9 cellular contexts compared by ENCODE assay signal in genomic region chr2:94870392-94871225, GRCh38. TPM values are rescaled to one million over a fixed set of nuclear protein-coding genes. Genes with fewer than 3 reads are reported as not detected.
A peak's percentile ranks its signal among the peaks of the same experiment; 100 is the strongest.
DNase-seq lines count a peak whose midpoint lies in the region; ATAC-seq and TF ChIP-seq lines count a peak whose summit lies in the region.
"Had no signal": no experiment of that assay in that cellular context is flagged by ENCODE, and none has a peak within 500 bp of the region (broad histone marks: within the 10 kb centered on the region; RNA-seq: fewer than 3 reads in every experiment).

No MANE protein-coding gene starts in this region.

- H3K36me3 Mint-ChIP-seq in GM23338 (ENCODE audit: low read depth) = no peaks in the 10 kb centered on the region

- H3K36me3 ChIP-seq in GM23338 (ENCODE audit: insufficient read depth) = no peaks in the 10 kb centered on the region

- H3K27ac Mint-ChIP-seq in GM23338 = no peak overlapping the region

- no peaks in the 10 kb centered on the region for H3F3A ChIP-seq in GM23338 (replicated peaks; ENCODE audit: low read depth)

- H3K4me1 Mint-ChIP-seq in GM23338 = peaks cover 3% of the 10 kb centered on the region; the same call in 2 of the 3 replicates

- peak; percentile 58 to 82 for TF ChIP-seq CTCF in GM23338 (conservative IDR thresholded peaks at IDR 0.05; ENCODE audit: low read depth in 2 of 2)

- peaks cover 40% of the 10 kb centered on the region for H3K27me3 Mint-ChIP-seq in GM23338 (ENCODE audit: insufficient read depth, low read depth, poor library complexity)

- H3K4me3 ChIP-seq in GM23338 = peak overlapping the region; percentile 23; the same call in 1 of the 2 replicates
- H3K4me3 ChIP-seq: skin epidermis had no signal

- peak overlapping the region; percentile 73 for H3K4me3 Mint-ChIP-seq in GM23338

- no peaks in the 10 kb centered on the region for H3K9me2 ChIP-seq in GM23338 (ENCODE audit: insufficient read depth)

- peak; percentile 47 for DNase-seq in D341Med (ENCODE audit: low spot score)
- DNase-seq in GM23338 (ENCODE audit: low spot score) = peak; percentile 77
- peak; percentile 45 to 58 for DNase-seq in activated CD4-positive, alpha-beta T cell treated with anti-CD3 and anti-CD28 coated beads, Interleukin-2, amount 50 U/mL, for 48 hours
- DNase-seq in kidney tubule cell (ENCODE audit: low spot score) = peak; percentile 29
- no peak for DNase-seq in NCI-H1105 (lab: John Stamatoyannopoulos, UW)
- no peak for DNase-seq in NCI-H2107 (lab: John Stamatoyannopoulos, UW)
- DNase-seq in A172 (ENCODE audit: low spot score) = no peak
- no peak for DNase-seq in cerebellar nuclear complex (lab: John Stamatoyannopoulos, UW)

- peaks cover under 1% of the 10 kb centered on the region; the same call in 1 of the 3 replicates for H3K9me3 Mint-ChIP-seq in GM23338

- H3K27ac ChIP-seq in GM23338 (ENCODE audit: low read depth) = no peak overlapping the region
- H3K27ac ChIP-seq: skin epidermis had no signal

- no peaks in the 10 kb centered on the region for H4K20me1 ChIP-seq in GM23338 (replicated peaks; ENCODE audit: insufficient read depth)

- H3K27me3 ChIP-seq in GM23338 (ENCODE audit: insufficient read depth) = peaks cover 79% of the 10 kb centered on the region

- no peaks in the 10 kb centered on the region for H3K79me2 ChIP-seq in GM23338 (replicated peaks; ENCODE audit: insufficient read depth)

- no peaks in the 10 kb centered on the region for H3K4me1 ChIP-seq in GM23338 (ENCODE audit: insufficient read depth)

- peak; percentile 10 for ATAC-seq in GM23338

- no peak overlapping the region for H2AFZ ChIP-seq in GM23338

- peak overlapping the region; percentile 73 for H3K4me2 ChIP-seq in GM23338

TF ChIP-seq in GM23338, 12 proteins besides CTCF, POLR2A, EP300 and RAD21:
- TF ChIP-seq ZNF114 (CRISPR knock-in tag; IDR thresholded peaks at IDR 0.05) (no peak), JUNB (IDR thresholded peaks at IDR 0.05; ENCODE audit: unreplicated experiment) (no peak), ZNF331 (CRISPR knock-in tag; IDR thresholded peaks at IDR 0.05; ENCODE audit: low read depth) (no peak), ETS1 (IDR thresholded peaks at IDR 0.05) (no peak), EZH2phosphoT487 (IDR thresholded peaks at IDR 0.05; ENCODE audit: unreplicated experiment) (no peak), NANOG (IDR thresholded peaks at IDR 0.05; ENCODE audit: borderline replicate concordance) (no peak)
- TF ChIP-seq, protein P1, sequence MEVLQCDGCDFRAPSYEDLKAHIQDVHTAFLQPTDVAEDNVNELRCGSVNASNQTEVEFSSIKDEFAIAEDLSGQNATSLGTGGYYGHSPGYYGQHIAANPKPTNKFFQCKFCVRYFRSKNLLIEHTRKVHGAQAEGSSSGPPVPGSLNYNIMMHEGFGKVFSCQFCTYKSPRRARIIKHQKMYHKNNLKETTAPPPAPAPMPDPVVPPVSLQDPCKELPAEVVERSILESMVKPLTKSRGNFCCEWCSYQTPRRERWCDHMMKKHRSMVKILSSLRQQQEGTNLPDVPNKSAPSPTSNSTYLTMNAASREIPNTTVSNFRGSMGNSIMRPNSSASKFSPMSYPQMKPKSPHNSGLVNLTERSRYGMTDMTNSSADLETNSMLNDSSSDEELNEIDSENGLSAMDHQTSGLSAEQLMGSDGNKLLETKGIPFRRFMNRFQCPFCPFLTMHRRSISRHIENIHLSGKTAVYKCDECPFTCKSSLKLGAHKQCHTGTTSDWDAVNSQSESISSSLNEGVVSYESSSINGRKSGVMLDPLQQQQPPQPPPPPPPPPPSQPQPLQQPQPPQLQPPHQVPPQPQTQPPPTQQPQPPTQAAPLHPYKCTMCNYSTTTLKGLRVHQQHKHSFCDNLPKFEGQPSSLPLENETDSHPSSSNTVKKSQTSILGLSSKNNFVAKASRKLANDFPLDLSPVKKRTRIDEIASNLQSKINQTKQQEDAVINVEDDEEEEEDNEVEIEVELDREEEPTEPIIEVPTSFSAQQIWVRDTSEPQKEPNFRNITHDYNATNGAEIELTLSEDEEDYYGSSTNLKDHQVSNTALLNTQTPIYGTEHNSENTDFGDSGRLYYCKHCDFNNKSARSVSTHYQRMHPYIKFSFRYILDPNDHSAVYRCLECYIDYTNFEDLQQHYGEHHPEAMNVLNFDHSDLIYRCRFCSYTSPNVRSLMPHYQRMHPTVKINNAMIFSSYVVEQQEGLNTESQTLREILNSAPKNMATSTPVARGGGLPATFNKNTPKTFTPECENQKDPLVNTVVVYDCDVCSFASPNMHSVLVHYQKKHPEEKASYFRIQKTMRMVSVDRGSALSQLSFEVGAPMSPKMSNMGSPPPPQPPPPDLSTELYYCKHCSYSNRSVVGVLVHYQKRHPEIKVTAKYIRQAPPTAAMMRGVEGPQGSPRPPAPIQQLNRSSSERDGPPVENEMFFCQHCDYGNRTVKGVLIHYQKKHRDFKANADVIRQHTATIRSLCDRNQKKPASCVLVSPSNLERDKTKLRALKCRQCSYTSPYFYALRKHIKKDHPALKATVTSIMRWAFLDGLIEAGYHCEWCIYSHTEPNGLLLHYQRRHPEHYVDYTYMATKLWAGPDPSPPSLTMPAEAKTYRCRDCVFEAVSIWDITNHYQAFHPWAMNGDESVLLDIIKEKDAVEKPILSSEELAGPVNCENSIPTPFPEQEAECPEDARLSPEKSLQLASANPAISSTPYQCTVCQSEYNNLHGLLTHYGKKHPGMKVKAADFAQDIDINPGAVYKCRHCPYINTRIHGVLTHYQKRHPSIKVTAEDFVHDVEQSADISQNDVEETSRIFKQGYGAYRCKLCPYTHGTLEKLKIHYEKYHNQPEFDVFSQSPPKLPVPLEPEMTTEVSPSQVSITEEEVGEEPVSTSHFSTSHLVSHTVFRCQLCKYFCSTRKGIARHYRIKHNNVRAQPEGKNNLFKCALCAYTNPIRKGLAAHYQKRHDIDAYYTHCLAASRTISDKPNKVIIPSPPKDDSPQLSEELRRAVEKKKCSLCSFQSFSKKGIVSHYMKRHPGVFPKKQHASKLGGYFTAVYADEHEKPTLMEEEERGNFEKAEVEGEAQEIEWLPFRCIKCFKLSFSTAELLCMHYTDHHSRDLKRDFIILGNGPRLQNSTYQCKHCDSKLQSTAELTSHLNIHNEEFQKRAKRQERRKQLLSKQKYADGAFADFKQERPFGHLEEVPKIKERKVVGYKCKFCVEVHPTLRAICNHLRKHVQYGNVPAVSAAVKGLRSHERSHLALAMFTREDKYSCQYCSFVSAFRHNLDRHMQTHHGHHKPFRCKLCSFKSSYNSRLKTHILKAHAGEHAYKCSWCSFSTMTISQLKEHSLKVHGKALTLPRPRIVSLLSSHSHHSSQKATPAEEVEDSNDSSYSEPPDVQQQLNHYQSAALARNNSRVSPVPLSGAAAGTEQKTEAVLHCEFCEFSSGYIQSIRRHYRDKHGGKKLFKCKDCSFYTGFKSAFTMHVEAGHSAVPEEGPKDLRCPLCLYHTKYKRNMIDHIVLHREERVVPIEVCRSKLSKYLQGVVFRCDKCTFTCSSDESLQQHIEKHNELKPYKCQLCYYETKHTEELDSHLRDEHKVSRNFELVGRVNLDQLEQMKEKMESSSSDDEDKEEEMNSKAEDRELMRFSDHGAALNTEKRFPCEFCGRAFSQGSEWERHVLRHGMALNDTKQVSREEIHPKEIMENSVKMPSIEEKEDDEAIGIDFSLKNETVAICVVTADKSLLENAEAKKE (CRISPR knock-in tag; IDR thresholded peaks at IDR 0.05) = no peak

RNA-seq across cellular contexts. Expression of gene TEKT4, which starts 0.6 kb away (rescaled TPM):
- total RNA-seq in GM23338 (2014; rRNA removed; shearing (Covaris generic)) = not detected in 2 replicates
- polyA plus RNA-seq in GM23338 (2016; fragmentation: Nextera tagmentation; extraction: Ambion mirVana) = not detected in 2 replicates
- total RNA-seq in A172 (2014; rRNA removed; shearing (Covaris generic)) = not detected in 2 replicates

Comparison
In these comparisons a context has a peak if more than half of its experiments do, and no peak if none do; other contexts are left out.
1. DNase-seq: peak in D341Med (single experiment), GM23338 (single experiment), activated CD4-positive, alpha-beta T cell treated with anti-CD3 and anti-CD28 coated beads, Interleukin-2, amount 50 U/mL, for 48 hours (2 of 2) and kidney tubule cell (single experiment); none in NCI-H1105 (single experiment), NCI-H2107 (single experiment), A172 (single experiment) and cerebellar nuclear complex (0 of 2).